In the genomic region with DNA sequence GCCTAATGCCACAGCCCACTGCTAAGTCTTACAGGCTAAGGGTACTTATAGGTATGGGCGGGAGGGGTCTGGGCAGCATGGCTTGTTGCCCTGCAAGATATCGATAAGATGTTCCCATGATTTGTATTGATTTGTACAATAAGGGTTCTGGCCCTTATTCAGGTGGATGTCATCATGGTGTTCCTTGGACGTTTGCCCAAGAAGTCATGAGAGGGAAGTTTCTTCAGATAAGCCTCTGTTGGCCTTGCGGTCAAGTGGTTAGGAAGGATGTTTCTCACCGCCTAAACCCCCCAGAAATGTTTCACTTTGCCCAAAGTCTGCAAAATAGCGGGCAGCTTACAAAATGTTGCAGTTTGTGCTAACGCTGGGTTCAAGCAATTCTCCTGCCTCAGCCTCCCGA, we compare ENCODE assay signal across 22 cellular contexts. TPM values are rescaled to one million over a fixed set of nuclear protein-coding genes. Genes with fewer than 3 reads are reported as not detected.
A peak's percentile ranks its signal among the peaks of the same experiment; 100 is the strongest.
DNase-seq lines count a peak whose midpoint lies in the region; ATAC-seq, FAIRE-seq and TF ChIP-seq lines count a peak whose summit lies in the region.
"Had no signal": no experiment of that assay in that cellular context is flagged by ENCODE, and none has a peak within 500 bp of the region (broad histone marks: within the 10 kb centered on the region; RNA-seq: fewer than 3 reads in every experiment).

No MANE protein-coding gene starts in this region.

- H3K4me3 ChIP-seq in PC-9, result no peak overlapping the region
- no peak overlapping the region for H3K4me3 ChIP-seq in small intestine (ENCODE audit: low read depth in 1 of 2, low read length in 2 of 2)
- no peak overlapping the region for H3K4me3 ChIP-seq in heart left ventricle
- H3K4me3 ChIP-seq: HAP-1, heart right ventricle, Peyer's patch, SJSA1 had no signal

- peaks cover 62% of the 10 kb centered on the region for H3F3A ChIP-seq in PC-9 (ENCODE audit: insufficient read depth, low read depth)

- H3K79me2 ChIP-seq in PC-9 (ENCODE audit: low read depth), result peaks cover 94% of the 10 kb centered on the region

- H3K4me2 ChIP-seq in PC-9, result no peak overlapping the region
- H3K4me2 ChIP-seq: KMS-11 had no signal

- H3K36me3 ChIP-seq in PC-9 (ENCODE audit: low read depth) (peaks cover 46% of the 10 kb centered on the region), small intestine (ENCODE audit: control insufficient read depth in 2 of 2, insufficient read depth in 2 of 2, low read length in 2 of 2) (peaks cover 3 to 4% of the 10 kb centered on the region in 2 donors), heart left ventricle (peaks cover 0 to 38% (median 4%) of the 10 kb centered on the region in 9 donors)

- H3K9me2 ChIP-seq in PC-9 (ENCODE audit: insufficient read depth), result no peaks in the 10 kb centered on the region

- WGBS in small intestine, 3 donors, result 84 to 90% (median 84%) methylated on average over 8 of the region's 8 CpGs
- WGBS in heart left ventricle, 4 donors, result 84 to 91% (median 86%) methylated on average over 8 of the region's 8 CpGs

- TF ChIP-seq CTCF in PC-9 (conservative IDR thresholded peaks at IDR 0.05) (no peak), heart left ventricle (IDR thresholded peaks at IDR 0.05) (no peak)

- no peaks in the 10 kb centered on the region for H3K27me3 ChIP-seq in PC-9 (ENCODE audit: insufficient read depth, low read depth)
- H3K27me3 ChIP-seq in small intestine (ENCODE audit: control insufficient read depth in 2 of 2, insufficient read depth in 2 of 2, low read length in 2 of 2), result no peaks in the 10 kb centered on the region
- no peaks in the 10 kb centered on the region for H3K27me3 ChIP-seq in heart left ventricle
- H3K27me3 ChIP-seq: heart right ventricle, Peyer's patch, SJSA1 had no signal

- peak; percentile 75 for DNase-seq in KBM-7
- no peak for DNase-seq in PC-9
- peak; percentile 56 for DNase-seq in dermis blood vessel endothelial cell
- DNase-seq in small intestine, result peak; percentile 56
- no peak for DNase-seq in heart left ventricle
- DNase-seq: activated CD4-positive, CD25-positive, alpha-beta regulatory T cell treated with anti-CD3 and anti-CD28 coated beads, Interleukin-2, amount 50 U/mL, for 72 hours; activated CD8-positive, alpha-beta T cell treated with anti-CD3 and anti-CD28 coated beads for 36 hours; amygdala; caudate nucleus; CD4-positive, alpha-beta T cell; DMS 273 treated with DMSO at 0.1 percent for 48 hours; heart right ventricle; NCI-H1092 treated with DMSO at 0.1 percent for 48 hours; NCI-H2029 treated with DMSO at 0.1 percent for 48 hours; NCI-H446; Peyer's patch had no signal

- CTCF ChIA-PET in PC-9 (lab: Charles Lee), result no interaction called here

- FAIRE-seq in small intestine (lab: Jason Lieb, UNC), result no peak

- H3K4me1 ChIP-seq in PC-9 (replicated peaks; ENCODE audit: insufficient read depth), result peaks cover 75% of the 10 kb centered on the region
- peaks cover 0 to 5% of the 10 kb centered on the region in 2 donors for H3K4me1 ChIP-seq in small intestine (ENCODE audit: control insufficient read depth in 2 of 2, insufficient read depth in 1 of 2, low read depth in 1 of 2, low read length in 1 of 2)
- peaks cover 0 to 32% (median 7%) of the 10 kb centered on the region in 12 donors for H3K4me1 ChIP-seq in heart left ventricle
- H3K4me1 ChIP-seq: HAP-1 had no signal

- H2AFZ ChIP-seq in PC-9, result no peak overlapping the region

- BruUV-seq in PC-9 (replicated peaks; lab: Mats Ljungman, UMichigan), result no TSS peak

- ATAC-seq in GM21447 (IDR thresholded peaks at IDR 0.05; ENCODE audit: unreplicated experiment) (no peak), heart left ventricle (no peak), GM19035 (IDR thresholded peaks at IDR 0.05; ENCODE audit: unreplicated experiment) (no peak)
- ATAC-seq: activated CD8-positive, alpha-beta T cell treated with anti-CD3 and anti-CD28 coated beads for 36 hours; heart right ventricle; stimulated activated effector memory CD8-positive, alpha-beta T cell treated with anti-CD3 and anti-CD28 coated beads, Interleukin-12 subunit alpha, Interleukin-12 subunit beta, amount 100 ng/mL, for 72 hours had no signal

- peak overlapping the region; percentile 89 for H3K27ac ChIP-seq in PC-9
- peak overlapping the region in 1 of 2 donors; percentile 23 for H3K27ac ChIP-seq in small intestine (ENCODE audit: low read depth in 1 of 2, low read length in 1 of 2)
- no peak overlapping the region for H3K27ac ChIP-seq in heart left ventricle
- H3K27ac ChIP-seq: heart right ventricle, KMS-11, SJSA1 had no signal

- no peak for TF ChIP-seq POLR2A in heart left ventricle (IDR thresholded peaks at IDR 0.05)

- intact Hi-C loops in PC-9 (cut with micrococcal nuclease; ENCODE audit: unreplicated experiment), result no loop called here
- intact Hi-C loops in heart left ventricle (cut with DNase I), result no loop called here

- in situ Hi-C loops in KBM-7 (cut with MboI; ENCODE audit: low pct_unique_long_range_greater_than_20kb, low sequenced_read_pairs), result no loop called here

- H3K9me3 ChIP-seq in PC-9 (ENCODE audit: insufficient read depth, low read depth) (no peaks in the 10 kb centered on the region), small intestine (ENCODE audit: control insufficient read depth, low read depth) (no peaks in the 10 kb centered on the region), heart left ventricle (no peaks in the 10 kb centered on the region)
- H3K9me3 ChIP-seq: HAP-1, heart right ventricle, Peyer's patch, SJSA1 had no signal

- POLR2A ChIA-PET in PC-9 (lab: Charles Lee; ENCODE audit: unreplicated experiment), result no interaction called here

- H4K20me1 ChIP-seq in PC-9 (ENCODE audit: insufficient read depth), result 0 out of 2 replicates have a peak, but pooled peaks cover 3% of the 10 kb centered on the region

RNA-seq across cellular contexts. Expression of a gene that starts 7.3 kb away (rescaled TPM):
- total RNA-seq in PC-9 (2021) (54.8 and 80.6 TPM in 2 replicates), dermis blood vessel endothelial cell (54.8 and 66.2 TPM in 2 replicates), heart left ventricle (10 to 100 TPM; 12.4 to 41.6 (median 23.8) TPM)
- polyA plus RNA-seq in small intestine (10 to 100 TPM; 30.0 to 74.0 (median 33.0) TPM), heart left ventricle (10 to 100 TPM in 1 of 2 donors, 1 to 10 TPM in 1; 6.9 to 17.9 TPM)

Comparison
In these comparisons a context has a peak if more than half of its experiments do, and no peak if none do; other contexts are left out.
1. DNase-seq: peak in KBM-7 (single experiment), dermis blood vessel endothelial cell (single experiment) and small intestine (single experiment); none in PC-9 (0 of 2) and heart left ventricle (0 of 5).